Comparison of ENCODE assay signal across 8 cellular contexts in the genomic region with DNA sequence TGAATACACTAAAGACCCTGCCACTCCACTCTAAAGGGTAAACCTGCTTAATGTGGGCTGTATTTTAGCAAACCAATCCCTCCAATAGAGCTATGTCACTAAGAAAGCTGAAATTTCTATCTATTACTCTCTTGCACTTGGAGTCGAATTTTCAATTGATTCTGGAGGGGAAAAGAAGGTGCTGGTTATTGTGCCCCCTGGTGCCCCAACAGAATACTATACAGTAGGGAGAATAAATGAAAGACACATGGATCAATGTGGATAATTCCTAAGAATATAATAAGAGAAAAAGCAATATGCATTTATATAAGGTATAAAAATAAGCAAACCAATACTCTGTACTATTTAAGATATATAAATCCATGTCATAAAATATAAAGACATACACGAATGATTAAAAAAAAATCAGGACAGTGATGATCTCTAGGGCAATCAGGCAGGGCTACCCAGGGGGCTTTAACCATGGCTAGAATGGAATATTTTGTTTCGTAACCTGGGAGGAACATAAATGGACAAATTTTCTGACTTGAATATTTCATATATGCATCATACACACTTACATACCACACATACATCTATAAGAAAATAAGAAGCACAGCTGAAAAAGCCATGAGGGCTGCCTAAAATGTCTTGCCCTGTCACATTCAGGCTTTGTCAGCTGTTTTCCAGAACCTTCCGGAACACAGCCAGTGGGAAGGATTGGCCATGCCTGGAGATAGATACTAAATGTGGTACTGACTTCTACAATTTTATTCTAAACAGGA. TPM values are rescaled to one million over a fixed set of nuclear protein-coding genes. Genes with fewer than 3 reads are reported as not detected.
A peak's percentile ranks its signal among the peaks of the same experiment; 100 is the strongest.
DNase-seq lines count a peak whose midpoint lies in the region; ATAC-seq and TF ChIP-seq lines count a peak whose summit lies in the region.

No MANE protein-coding gene starts in this region.

- H3K36me3 Mint-ChIP-seq in osteocyte (ENCODE audit: unreplicated experiment), result peaks cover 3% of the 10 kb centered on the region
- no peaks in the 10 kb centered on the region for H3K36me3 Mint-ChIP-seq in activated CD8-positive, alpha-beta memory T cell treated with anti-CD3 and anti-CD28 coated beads, Interleukin-2, amount 10 ng/mL, durations not matched to agents 7 days and 5 days

- H3K27me3 ChIP-seq in dorsolateral prefrontal cortex, result no peaks in the 10 kb centered on the region

- no peaks in the 10 kb centered on the region for H3K27me3 Mint-ChIP-seq in osteocyte (ENCODE audit: unreplicated experiment)
- H3K27me3 Mint-ChIP-seq in activated CD8-positive, alpha-beta memory T cell treated with anti-CD3 and anti-CD28 coated beads, Interleukin-2, amount 10 ng/mL, durations not matched to agents 7 days and 5 days, result no peaks in the 10 kb centered on the region

- TF ChIP-seq CTCF in dorsolateral prefrontal cortex (IDR thresholded peaks at IDR 0.05 in 54 of 56, conservative IDR thresholded peaks at IDR 0.05 in 2 of 56; ENCODE audit: low read depth in 1 of 56, partially characterized antibody in 56 of 56) (peak in 49 of 56 donors; percentile 18 to 64 (median 42)), osteocyte (IDR thresholded peaks at IDR 0.05) (peak; percentile 59)

- H3K27ac ChIP-seq in dorsolateral prefrontal cortex, result no peak overlapping the region

- CTCF ChIA-PET in activated CD8-positive, alpha-beta memory T cell treated with anti-CD3 and anti-CD28 coated beads, Interleukin-2, amount 10 ng/mL, durations not matched to agents 7 days and 5 days (lab: Charles Lee), result interaction anchor here (1.1 kb wide), 1 partner anchor 873 kb away, joined by 9 read pairs; no protein-coding TSS in a partner anchor

- intact Hi-C loops in dorsolateral prefrontal cortex (cut with DNase I), result no loop called here

- H3K4me3 Mint-ChIP-seq in osteocyte (ENCODE audit: unreplicated experiment), result no peak overlapping the region
- no peak overlapping the region for H3K4me3 Mint-ChIP-seq in activated CD8-positive, alpha-beta memory T cell treated with anti-CD3 and anti-CD28 coated beads, Interleukin-2, amount 10 ng/mL, durations not matched to agents 7 days and 5 days

- no peak for ATAC-seq in activated CD8-positive, alpha-beta memory T cell treated with anti-CD3 and anti-CD28 coated beads, Interleukin-2, amount 10 ng/mL, durations not matched to agents 7 days and 5 days

- peaks cover 4% of the 10 kb centered on the region for H3K9me3 Mint-ChIP-seq in osteocyte (ENCODE audit: unreplicated experiment)
- no peaks in the 10 kb centered on the region for H3K9me3 Mint-ChIP-seq in activated CD8-positive, alpha-beta memory T cell treated with anti-CD3 and anti-CD28 coated beads, Interleukin-2, amount 10 ng/mL, durations not matched to agents 7 days and 5 days (ENCODE audit: low read depth)

- H3K4me1 Mint-ChIP-seq in osteocyte (ENCODE audit: unreplicated experiment), result peaks cover 34% of the 10 kb centered on the region
- H3K4me1 Mint-ChIP-seq in activated CD8-positive, alpha-beta memory T cell treated with anti-CD3 and anti-CD28 coated beads, Interleukin-2, amount 10 ng/mL, durations not matched to agents 7 days and 5 days, result peaks cover 12% of the 10 kb centered on the region

- H3K4me3 ChIP-seq in dorsolateral prefrontal cortex, result no peak overlapping the region

- H3K27ac Mint-ChIP-seq in osteocyte (ENCODE audit: unreplicated experiment), result peak overlapping the region; percentile 93
- no peak overlapping the region for H3K27ac Mint-ChIP-seq in activated CD8-positive, alpha-beta memory T cell treated with anti-CD3 and anti-CD28 coated beads, Interleukin-2, amount 10 ng/mL, durations not matched to agents 7 days and 5 days

- DNase-seq in stimulated activated CD4-positive, alpha-beta T cell treated with anti-CD3 and anti-CD28 coated beads, Interleukin-15, amount 100 ng/mL, for 24 hours, result peak; percentile 15
- DNase-seq in stimulated activated CD4-positive, alpha-beta T cell treated with anti-CD3 and anti-CD28 coated beads, Interleukin-4, amount 100 ng/mL, for 4 hours, result no peak
- DNase-seq in NCI-H1105 treated with DMSO at 0.1 percent for 48 hours (lab: John Stamatoyannopoulos, UW), result peak; percentile 37
- DNase-seq in dorsolateral prefrontal cortex, result no peak
- DNase-seq in osteocyte (ENCODE audit: extremely low spot score, unreplicated experiment), result no peak
- no peak for DNase-seq in activated CD8-positive, alpha-beta memory T cell treated with anti-CD3 and anti-CD28 coated beads, Interleukin-2, amount 10 ng/mL, durations not matched to agents 7 days and 5 days
- DNase-seq in NCI-H187 (lab: John Stamatoyannopoulos, UW), result no peak
- DNase-seq in activated effector memory CD4-positive, alpha-beta T cell treated with Interleukin-2 at 50 U/mL for 16 hours, result no peak

RNA-seq across cellular contexts. Expression of gene EFCAB11, which starts 54.4 kb away (rescaled TPM):
- 10 to 100 TPM in 85 of 120 experiments, 1 to 10 TPM in 35; 6.1 to 28.8 (median 11.4) TPM for total RNA-seq in dorsolateral prefrontal cortex
- 5.2 and 8.7 TPM in 2 replicates for total RNA-seq in osteocyte
- 10 to 100 TPM; 11.3 to 12.4 TPM for total RNA-seq in activated CD8-positive, alpha-beta memory T cell treated with anti-CD3 and anti-CD28 coated beads, Interleukin-2, amount 10 ng/mL, durations not matched to agents 7 days and 5 days

RNA-seq across cellular contexts. Expression of gene TDP1, which starts 55.6 kb away (rescaled TPM):
- total RNA-seq in dorsolateral prefrontal cortex (10 to 100 TPM in 118 of 120 experiments, 1 to 10 TPM in 2; 8.3 to 27.8 (median 17.5) TPM), osteocyte (17.9 and 18.6 TPM in 2 replicates)
- total RNA-seq in activated CD8-positive, alpha-beta memory T cell treated with anti-CD3 and anti-CD28 coated beads, Interleukin-2, amount 10 ng/mL, durations not matched to agents 7 days and 5 days, result 10 to 100 TPM; 83.8 to 90.3 TPM

Comparison
In these comparisons a context has a peak if more than half of its experiments do, and no peak if none do; other contexts are left out.
1. DNase-seq: peak in stimulated activated CD4-positive, alpha-beta T cell treated with anti-CD3 and anti-CD28 coated beads, Interleukin-15, amount 100 ng/mL, for 24 hours (single experiment) and NCI-H1105 treated with DMSO at 0.1 percent for 48 hours (single experiment); none in stimulated activated CD4-positive, alpha-beta T cell treated with anti-CD3 and anti-CD28 coated beads, Interleukin-4, amount 100 ng/mL, for 4 hours (0 of 2), dorsolateral prefrontal cortex (0 of 10), osteocyte (single experiment), activated CD8-positive, alpha-beta memory T cell treated with anti-CD3 and anti-CD28 coated beads, Interleukin-2, amount 10 ng/mL, durations not matched to agents 7 days and 5 days (single experiment), NCI-H187 (0 of 2) and activated effector memory CD4-positive, alpha-beta T cell treated with Interleukin-2 at 50 U/mL for 16 hours (single experiment).